In the genomic region with DNA sequence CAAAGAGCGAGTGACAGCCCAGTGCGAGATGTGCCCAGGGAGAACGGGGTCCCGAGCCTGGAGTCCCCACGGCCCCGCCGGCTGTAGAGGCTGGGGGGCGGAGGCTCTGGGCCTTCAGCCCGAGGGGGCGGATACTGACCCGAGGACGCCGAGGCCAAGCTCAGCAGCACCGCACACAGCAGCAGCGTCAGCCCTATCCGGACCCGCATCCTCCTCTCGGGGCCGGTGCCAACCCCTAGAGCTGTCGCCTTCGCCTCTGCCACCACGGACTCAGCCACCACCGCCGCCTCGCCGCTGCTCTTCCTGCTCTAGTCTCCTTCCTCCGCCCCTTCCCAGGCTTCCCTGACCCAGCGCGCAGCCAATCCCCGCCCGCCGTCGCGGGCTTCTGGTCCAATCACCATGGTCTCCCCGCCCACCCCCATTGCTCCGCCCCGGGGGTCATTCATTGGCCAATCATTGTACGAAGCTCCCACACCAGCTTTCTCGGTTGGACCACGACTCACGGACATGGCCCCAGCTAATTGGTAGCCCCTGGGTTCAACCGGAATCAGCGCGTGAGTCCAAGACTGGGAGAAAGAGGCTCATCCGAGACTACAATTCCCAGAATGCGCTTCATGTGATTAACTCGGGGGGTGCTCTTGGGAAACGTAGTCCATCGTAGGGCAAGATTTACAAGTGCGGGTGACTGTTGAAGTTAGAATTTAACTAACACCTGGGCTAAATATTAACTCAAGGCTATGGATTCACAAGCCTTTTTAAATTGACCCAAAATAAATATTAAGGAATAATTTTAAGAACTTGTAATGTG, we compare ENCODE assay signal across 8 cellular contexts. TPM values are rescaled to one million over a fixed set of nuclear protein-coding genes. Genes with fewer than 3 reads are reported as not detected.
DNase-seq lines count a peak whose midpoint lies in the region; ATAC-seq and TF ChIP-seq lines count a peak whose summit lies in the region.

A gene (minus strand): TSS at position 318 of the 808 bp plus-strand sequence. CDS start 109 bp downstream, at position 209.

- DNase-seq in DMS153 treated with DMSO at 0.1 percent for 48 hours (lab: John Stamatoyannopoulos, UW; ENCODE audit: unreplicated experiment) (peak; percentile 98), KBM-7 (peak; percentile 99), erythroblast (lab: John Stamatoyannopoulos, UW) (peak; percentile 99)
- DNase-seq in activated T-cell treated with anti-CD3 and anti-CD28 coated beads, Interleukin-2, amount 50 U/mL, for 24 hours: peak; percentile 99
- DNase-seq in stimulated activated CD8-positive, alpha-beta memory T cell treated with anti-CD3 and anti-CD28 coated beads, Interleukin-4, amount 100 ng/mL, for 48 hours: peak; percentile 99

- H3K27me3 Mint-ChIP-seq in activated T-cell treated with anti-CD3 and anti-CD28 coated beads, Interleukin-2, amount 50 U/mL, for 24 hours: peaks cover 3% of the 10 kb centered on the region

- H3K4me1 ChIP-seq in mucosa of rectum (ENCODE audit: control insufficient read depth in 2 of 2, insufficient read depth in 2 of 2, low read length in 2 of 2): peaks cover 6 to 11% of the 10 kb centered on the region in 2 donors

- H3K27me3 ChIP-seq in mucosa of rectum (ENCODE audit: control insufficient read depth in 2 of 2, insufficient read depth in 2 of 2, low read length in 2 of 2): no peaks in the 10 kb centered on the region

- H3K36me3 ChIP-seq in mucosa of rectum (ENCODE audit: control insufficient read depth in 2 of 2, insufficient read depth in 2 of 2, low read length in 2 of 2): peaks cover 0 to 3% of the 10 kb centered on the region in 2 donors

- peak within 1 kb of the TSS; percentile 65 to 76 for H3K27ac ChIP-seq in mucosa of rectum (ENCODE audit: low read depth in 2 of 2, low read length in 2 of 2)

- H3K4me3 Mint-ChIP-seq in activated T-cell treated with anti-CD3 and anti-CD28 coated beads, Interleukin-2, amount 50 U/mL, for 24 hours: peak within 1 kb of the TSS; percentile 95

- ATAC-seq in GM21717 (IDR thresholded peaks at IDR 0.05; ENCODE audit: unreplicated experiment): peak; percentile 95

- no peaks in the 10 kb centered on the region for H3K9me3 ChIP-seq in mucosa of rectum (ENCODE audit: control insufficient read depth in 2 of 2, low read length in 2 of 2)

- peak within 1 kb of the TSS; percentile 76 to 95 for H3K9ac ChIP-seq in mucosa of rectum (ENCODE audit: low read depth in 1 of 2, low read length in 2 of 2)

- in situ Hi-C loops in KBM-7 (cut with MboI; ENCODE audit: low pct_unique_long_range_greater_than_20kb, low sequenced_read_pairs): no loop called here

- TF ChIP-seq POLR2A in erythroblast (IDR thresholded peaks at IDR 0.05; ENCODE audit: low read length): peak; percentile 88

- H3K9me3 Mint-ChIP-seq in activated T-cell treated with anti-CD3 and anti-CD28 coated beads, Interleukin-2, amount 50 U/mL, for 24 hours: no peaks in the 10 kb centered on the region

- peaks cover 55% of the 10 kb centered on the region for H3K4me1 Mint-ChIP-seq in activated T-cell treated with anti-CD3 and anti-CD28 coated beads, Interleukin-2, amount 50 U/mL, for 24 hours (ENCODE audit: low read depth)

- peak within 1 kb of the TSS; percentile 88 to 95 for H3K4me3 ChIP-seq in mucosa of rectum (ENCODE audit: low read length in 2 of 2)

- peaks cover 23% of the 10 kb centered on the region for H3K36me3 Mint-ChIP-seq in activated T-cell treated with anti-CD3 and anti-CD28 coated beads, Interleukin-2, amount 50 U/mL, for 24 hours (ENCODE audit: low read depth)

- peak within 1 kb of the TSS; percentile 94 for H3K27ac Mint-ChIP-seq in activated T-cell treated with anti-CD3 and anti-CD28 coated beads, Interleukin-2, amount 50 U/mL, for 24 hours

TF ChIP-seq in PFSK-1, 5 proteins besides CTCF, POLR2A, EP300 and RAD21:
- TF ChIP-seq TAF1 (IDR thresholded peaks at IDR 0.05; ENCODE audit: borderline replicate concordance, insufficient read depth, low read length) (0 out of 2 replicates have a peak, but pooled peaks have one; percentile 20), FOXP2 (optimal IDR thresholded peaks at IDR 0.05; ENCODE audit: borderline replicate concordance, extremely low read depth, extremely low read length, insufficient read depth) (no peak), POLR2AphosphoS5 (IDR thresholded peaks at IDR 0.05; ENCODE audit: low read depth, low read length) (peak; percentile 55; the same call in 1 of the 2 replicates), SIN3A (IDR thresholded peaks at IDR 0.05; ENCODE audit: borderline replicate concordance, insufficient read depth, low read length) (no peak)
- TF ChIP-seq, protein P1, sequence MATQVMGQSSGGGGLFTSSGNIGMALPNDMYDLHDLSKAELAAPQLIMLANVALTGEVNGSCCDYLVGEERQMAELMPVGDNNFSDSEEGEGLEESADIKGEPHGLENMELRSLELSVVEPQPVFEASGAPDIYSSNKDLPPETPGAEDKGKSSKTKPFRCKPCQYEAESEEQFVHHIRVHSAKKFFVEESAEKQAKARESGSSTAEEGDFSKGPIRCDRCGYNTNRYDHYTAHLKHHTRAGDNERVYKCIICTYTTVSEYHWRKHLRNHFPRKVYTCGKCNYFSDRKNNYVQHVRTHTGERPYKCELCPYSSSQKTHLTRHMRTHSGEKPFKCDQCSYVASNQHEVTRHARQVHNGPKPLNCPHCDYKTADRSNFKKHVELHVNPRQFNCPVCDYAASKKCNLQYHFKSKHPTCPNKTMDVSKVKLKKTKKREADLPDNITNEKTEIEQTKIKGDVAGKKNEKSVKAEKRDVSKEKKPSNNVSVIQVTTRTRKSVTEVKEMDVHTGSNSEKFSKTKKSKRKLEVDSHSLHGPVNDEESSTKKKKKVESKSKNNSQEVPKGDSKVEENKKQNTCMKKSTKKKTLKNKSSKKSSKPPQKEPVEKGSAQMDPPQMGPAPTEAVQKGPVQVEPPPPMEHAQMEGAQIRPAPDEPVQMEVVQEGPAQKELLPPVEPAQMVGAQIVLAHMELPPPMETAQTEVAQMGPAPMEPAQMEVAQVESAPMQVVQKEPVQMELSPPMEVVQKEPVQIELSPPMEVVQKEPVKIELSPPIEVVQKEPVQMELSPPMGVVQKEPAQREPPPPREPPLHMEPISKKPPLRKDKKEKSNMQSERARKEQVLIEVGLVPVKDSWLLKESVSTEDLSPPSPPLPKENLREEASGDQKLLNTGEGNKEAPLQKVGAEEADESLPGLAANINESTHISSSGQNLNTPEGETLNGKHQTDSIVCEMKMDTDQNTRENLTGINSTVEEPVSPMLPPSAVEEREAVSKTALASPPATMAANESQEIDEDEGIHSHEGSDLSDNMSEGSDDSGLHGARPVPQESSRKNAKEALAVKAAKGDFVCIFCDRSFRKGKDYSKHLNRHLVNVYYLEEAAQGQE (IDR thresholded peaks at IDR 0.05; ENCODE audit: insufficient read depth in 1 of 2, low read depth in 2 of 2, low read length in 2 of 2): no peak

RNA-seq across cellular contexts. Expression of the gene that starts here (rescaled TPM):
- 38.4 TPM for polyA plus RNA-seq in PFSK-1 (2012; ENCODE audit: insufficient read length, low read depth)

Comparison
In these comparisons a context has a peak if more than half of its experiments do, and no peak if none do; other contexts are left out.
1. Peak in every context shown above with its lines: DNase-seq, ATAC-seq, H3K4me3 ChIP-seq and H3K27ac ChIP-seq.